Comparison of ENCODE assay signal across 9 cellular contexts in the genomic region with DNA sequence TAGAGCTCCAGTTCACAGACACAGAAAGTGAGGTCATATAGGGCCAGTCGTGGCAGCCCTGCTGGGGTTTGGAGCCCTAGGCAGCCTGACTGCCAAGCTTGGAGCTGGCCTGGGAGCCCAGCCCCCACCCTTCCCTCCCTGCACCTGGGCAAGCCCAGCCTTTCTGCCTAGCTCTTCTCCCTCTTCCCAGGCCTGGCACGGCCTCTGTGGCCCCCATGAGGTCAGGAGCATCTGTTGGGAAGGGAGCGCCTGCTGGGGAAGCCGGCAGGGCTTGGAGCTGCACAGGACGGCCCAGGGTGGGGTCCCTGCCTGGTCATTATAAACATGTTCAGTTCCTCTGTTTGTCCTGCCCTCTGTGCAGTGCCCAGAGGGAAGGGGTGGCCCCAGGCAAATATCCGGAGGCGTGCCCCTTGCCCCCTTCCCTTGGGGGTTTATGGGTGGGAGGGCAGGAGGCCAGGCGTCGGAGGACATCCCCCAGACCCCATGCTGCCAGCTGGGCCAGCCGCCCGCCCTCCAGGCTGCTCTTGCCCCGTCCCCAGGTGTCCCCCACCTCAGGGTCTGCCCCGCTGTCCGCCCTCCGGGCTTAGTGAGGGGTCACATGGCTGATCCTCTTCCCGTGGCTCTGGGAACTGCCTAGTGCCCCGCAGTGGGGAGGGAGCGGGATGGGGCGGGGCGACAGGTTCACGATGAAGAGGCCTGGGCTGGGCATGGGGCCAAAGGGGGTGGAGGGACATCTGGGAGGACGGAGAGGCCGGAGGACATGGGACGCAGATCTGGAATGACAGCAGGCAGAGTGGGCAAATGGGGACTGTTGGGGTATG. TPM values are rescaled to one million over a fixed set of nuclear protein-coding genes. Genes with fewer than 3 reads are reported as not detected.
DNase-seq lines count a peak whose midpoint lies in the region; ATAC-seq and TF ChIP-seq lines count a peak whose summit lies in the region.
"Had no signal": no experiment of that assay in that cellular context is flagged by ENCODE, and none has a peak within 500 bp of the region (broad histone marks: within the 10 kb centered on the region; RNA-seq: fewer than 3 reads in every experiment).

No MANE protein-coding gene starts in this region.

- no peak overlapping the region for H3K4me3 ChIP-seq in GM23338

- no peaks in the 10 kb centered on the region for H3F3A ChIP-seq in GM23338 (replicated peaks; ENCODE audit: low read depth)

- H3K27me3 Mint-ChIP-seq in GM23338 (ENCODE audit: insufficient read depth, low read depth, poor library complexity) = peaks cover 9% of the 10 kb centered on the region
- no peaks in the 10 kb centered on the region for H3K27me3 Mint-ChIP-seq in progenitor cell of endocrine pancreas

- H2AFZ ChIP-seq in GM23338 = no peak overlapping the region

- no peak for DNase-seq in GM23338 (ENCODE audit: low spot score)
- peak; percentile 49 to 76 for DNase-seq in SHP77 (lab: John Stamatoyannopoulos, UW)
- DNase-seq in left cardiac atrium = peak; percentile 87
- DNase-seq in progenitor cell of endocrine pancreas (ENCODE audit: low spot score, unreplicated experiment) = no peak
- DNase-seq in stimulated activated CD4-positive, alpha-beta T cell treated with anti-CD3 and anti-CD28 coated beads, Interleukin-4, amount 100 ng/mL, for 4 hours = no peak
- DNase-seq in KG1 (lab: John Stamatoyannopoulos, UW) = no peak
- no peak for DNase-seq in NCI-H1105 (lab: John Stamatoyannopoulos, UW)
- DNase-seq: EL had no signal

- no peaks in the 10 kb centered on the region for H3K36me3 ChIP-seq in GM23338 (ENCODE audit: insufficient read depth)

- H3K79me2 ChIP-seq in GM23338 (replicated peaks; ENCODE audit: insufficient read depth) = peaks cover 15% of the 10 kb centered on the region

- ATAC-seq in GM23338 = peak; percentile 51
- ATAC-seq in left cardiac atrium = peak; percentile 54 to 74
- no peak for ATAC-seq in GM18502 (IDR thresholded peaks at IDR 0.05; ENCODE audit: poor library complexity, unreplicated experiment)

- peaks cover 12% of the 10 kb centered on the region for H4K20me1 ChIP-seq in GM23338 (replicated peaks; ENCODE audit: insufficient read depth)

- no peak overlapping the region for H3K4me3 Mint-ChIP-seq in GM23338
- H3K4me3 Mint-ChIP-seq in progenitor cell of endocrine pancreas (ENCODE audit: low read depth) = no peak overlapping the region

- H3K36me3 Mint-ChIP-seq in GM23338 (ENCODE audit: low read depth) (peaks cover 5% of the 10 kb centered on the region; the same call in 1 of the 3 replicates), progenitor cell of endocrine pancreas (ENCODE audit: insufficient read depth) (peaks cover 4% of the 10 kb centered on the region)

- no peak overlapping the region for H3K4me2 ChIP-seq in GM23338

- no peaks in the 10 kb centered on the region for H3K9me2 ChIP-seq in GM23338 (ENCODE audit: insufficient read depth)

- no peak overlapping the region for H3K27ac ChIP-seq in GM23338 (ENCODE audit: low read depth)

- H3K4me1 Mint-ChIP-seq in GM23338 = peaks cover 26% of the 10 kb centered on the region
- peaks cover 17% of the 10 kb centered on the region for H3K4me1 Mint-ChIP-seq in progenitor cell of endocrine pancreas (ENCODE audit: low read depth)

- H3K27ac Mint-ChIP-seq in GM23338 (peak overlapping the region; percentile 70; the same call in 1 of the 2 replicates), progenitor cell of endocrine pancreas (peak overlapping the region; percentile 91)

- intact Hi-C loops in left cardiac atrium (cut with DNase I) = no loop called here

- H3K9me3 Mint-ChIP-seq in GM23338 (no peaks in the 10 kb centered on the region), progenitor cell of endocrine pancreas (ENCODE audit: low read depth) (no peaks in the 10 kb centered on the region)

- peaks cover 12% of the 10 kb centered on the region; the same call in 1 of the 2 replicates for H3K4me1 ChIP-seq in GM23338 (ENCODE audit: insufficient read depth)

- TF ChIP-seq CTCF in GM23338 (conservative IDR thresholded peaks at IDR 0.05; ENCODE audit: low read depth in 2 of 2) (no peak), progenitor cell of endocrine pancreas (IDR thresholded peaks at IDR 0.05; ENCODE audit: unreplicated experiment) (no peak)

- H3K27me3 ChIP-seq in GM23338 (ENCODE audit: insufficient read depth) = no peaks in the 10 kb centered on the region

TF ChIP-seq in GM23338, 12 proteins besides CTCF, POLR2A, EP300 and RAD21 (continues in another document):
- no peak for TF ChIP-seq POLR2AphosphoS5 (IDR thresholded peaks at IDR 0.05; ENCODE audit: low read depth)
- TF ChIP-seq EZH2phosphoT487 (IDR thresholded peaks at IDR 0.05; ENCODE audit: unreplicated experiment) = no peak
- no peak for TF ChIP-seq STAT1 (IDR thresholded peaks at IDR 0.05; ENCODE audit: unreplicated experiment)
- TF ChIP-seq CREB1 (CRISPR knock-in tag; IDR thresholded peaks at IDR 0.05; ENCODE audit: low read depth) = no peak
- TF ChIP-seq, protein P1, sequence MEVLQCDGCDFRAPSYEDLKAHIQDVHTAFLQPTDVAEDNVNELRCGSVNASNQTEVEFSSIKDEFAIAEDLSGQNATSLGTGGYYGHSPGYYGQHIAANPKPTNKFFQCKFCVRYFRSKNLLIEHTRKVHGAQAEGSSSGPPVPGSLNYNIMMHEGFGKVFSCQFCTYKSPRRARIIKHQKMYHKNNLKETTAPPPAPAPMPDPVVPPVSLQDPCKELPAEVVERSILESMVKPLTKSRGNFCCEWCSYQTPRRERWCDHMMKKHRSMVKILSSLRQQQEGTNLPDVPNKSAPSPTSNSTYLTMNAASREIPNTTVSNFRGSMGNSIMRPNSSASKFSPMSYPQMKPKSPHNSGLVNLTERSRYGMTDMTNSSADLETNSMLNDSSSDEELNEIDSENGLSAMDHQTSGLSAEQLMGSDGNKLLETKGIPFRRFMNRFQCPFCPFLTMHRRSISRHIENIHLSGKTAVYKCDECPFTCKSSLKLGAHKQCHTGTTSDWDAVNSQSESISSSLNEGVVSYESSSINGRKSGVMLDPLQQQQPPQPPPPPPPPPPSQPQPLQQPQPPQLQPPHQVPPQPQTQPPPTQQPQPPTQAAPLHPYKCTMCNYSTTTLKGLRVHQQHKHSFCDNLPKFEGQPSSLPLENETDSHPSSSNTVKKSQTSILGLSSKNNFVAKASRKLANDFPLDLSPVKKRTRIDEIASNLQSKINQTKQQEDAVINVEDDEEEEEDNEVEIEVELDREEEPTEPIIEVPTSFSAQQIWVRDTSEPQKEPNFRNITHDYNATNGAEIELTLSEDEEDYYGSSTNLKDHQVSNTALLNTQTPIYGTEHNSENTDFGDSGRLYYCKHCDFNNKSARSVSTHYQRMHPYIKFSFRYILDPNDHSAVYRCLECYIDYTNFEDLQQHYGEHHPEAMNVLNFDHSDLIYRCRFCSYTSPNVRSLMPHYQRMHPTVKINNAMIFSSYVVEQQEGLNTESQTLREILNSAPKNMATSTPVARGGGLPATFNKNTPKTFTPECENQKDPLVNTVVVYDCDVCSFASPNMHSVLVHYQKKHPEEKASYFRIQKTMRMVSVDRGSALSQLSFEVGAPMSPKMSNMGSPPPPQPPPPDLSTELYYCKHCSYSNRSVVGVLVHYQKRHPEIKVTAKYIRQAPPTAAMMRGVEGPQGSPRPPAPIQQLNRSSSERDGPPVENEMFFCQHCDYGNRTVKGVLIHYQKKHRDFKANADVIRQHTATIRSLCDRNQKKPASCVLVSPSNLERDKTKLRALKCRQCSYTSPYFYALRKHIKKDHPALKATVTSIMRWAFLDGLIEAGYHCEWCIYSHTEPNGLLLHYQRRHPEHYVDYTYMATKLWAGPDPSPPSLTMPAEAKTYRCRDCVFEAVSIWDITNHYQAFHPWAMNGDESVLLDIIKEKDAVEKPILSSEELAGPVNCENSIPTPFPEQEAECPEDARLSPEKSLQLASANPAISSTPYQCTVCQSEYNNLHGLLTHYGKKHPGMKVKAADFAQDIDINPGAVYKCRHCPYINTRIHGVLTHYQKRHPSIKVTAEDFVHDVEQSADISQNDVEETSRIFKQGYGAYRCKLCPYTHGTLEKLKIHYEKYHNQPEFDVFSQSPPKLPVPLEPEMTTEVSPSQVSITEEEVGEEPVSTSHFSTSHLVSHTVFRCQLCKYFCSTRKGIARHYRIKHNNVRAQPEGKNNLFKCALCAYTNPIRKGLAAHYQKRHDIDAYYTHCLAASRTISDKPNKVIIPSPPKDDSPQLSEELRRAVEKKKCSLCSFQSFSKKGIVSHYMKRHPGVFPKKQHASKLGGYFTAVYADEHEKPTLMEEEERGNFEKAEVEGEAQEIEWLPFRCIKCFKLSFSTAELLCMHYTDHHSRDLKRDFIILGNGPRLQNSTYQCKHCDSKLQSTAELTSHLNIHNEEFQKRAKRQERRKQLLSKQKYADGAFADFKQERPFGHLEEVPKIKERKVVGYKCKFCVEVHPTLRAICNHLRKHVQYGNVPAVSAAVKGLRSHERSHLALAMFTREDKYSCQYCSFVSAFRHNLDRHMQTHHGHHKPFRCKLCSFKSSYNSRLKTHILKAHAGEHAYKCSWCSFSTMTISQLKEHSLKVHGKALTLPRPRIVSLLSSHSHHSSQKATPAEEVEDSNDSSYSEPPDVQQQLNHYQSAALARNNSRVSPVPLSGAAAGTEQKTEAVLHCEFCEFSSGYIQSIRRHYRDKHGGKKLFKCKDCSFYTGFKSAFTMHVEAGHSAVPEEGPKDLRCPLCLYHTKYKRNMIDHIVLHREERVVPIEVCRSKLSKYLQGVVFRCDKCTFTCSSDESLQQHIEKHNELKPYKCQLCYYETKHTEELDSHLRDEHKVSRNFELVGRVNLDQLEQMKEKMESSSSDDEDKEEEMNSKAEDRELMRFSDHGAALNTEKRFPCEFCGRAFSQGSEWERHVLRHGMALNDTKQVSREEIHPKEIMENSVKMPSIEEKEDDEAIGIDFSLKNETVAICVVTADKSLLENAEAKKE (CRISPR knock-in tag; IDR thresholded peaks at IDR 0.05) = no peak
- no peak for TF ChIP-seq EZH2 (IDR thresholded peaks at IDR 0.05; ENCODE audit: low read depth, unreplicated experiment)
- TF ChIP-seq ZNF114 (CRISPR knock-in tag; IDR thresholded peaks at IDR 0.05) = no peak

RNA-seq across cellular contexts. Expression of gene NCCRP1, which starts 30.0 kb away (rescaled TPM):
- total RNA-seq in GM23338 (2014; rRNA removed; shearing (Covaris generic)) = 3.8 and 6.2 TPM in 2 replicates
- polyA plus RNA-seq in GM23338 (2016; fragmentation: Nextera tagmentation; extraction: Ambion mirVana) = 2.8 and 3.6 TPM in 2 replicates
- total RNA-seq in left cardiac atrium = not detected
- total RNA-seq in progenitor cell of endocrine pancreas = 0.89 and 0.93 TPM in 2 replicates

RNA-seq across cellular contexts. Expression of gene SYCN, which starts 37.3 kb away (rescaled TPM):
- total RNA-seq in GM23338 (2014; rRNA removed; shearing (Covaris generic)) = not detected in 2 replicates
- not detected in 2 replicates for polyA plus RNA-seq in GM23338 (2016; fragmentation: Nextera tagmentation; extraction: Ambion mirVana)
- not detected for total RNA-seq in left cardiac atrium
- not detected in 2 replicates for total RNA-seq in progenitor cell of endocrine pancreas

RNA-seq across cellular contexts. Expression of gene PAK4, which starts 41.2 kb away (rescaled TPM):
- 31.7 and 35.4 TPM in 2 replicates for total RNA-seq in GM23338 (2014; rRNA removed; shearing (Covaris generic))
- 28.3 and 28.7 TPM in 2 replicates for polyA plus RNA-seq in GM23338 (2016; fragmentation: Nextera tagmentation; extraction: Ambion mirVana)
- total RNA-seq in left cardiac atrium (10 to 100 TPM; 15.8 to 17.2 TPM), progenitor cell of endocrine pancreas (73.9 and 75.8 TPM in 2 replicates)

Comparison
In these comparisons a context has a peak if more than half of its experiments do, and no peak if none do; other contexts are left out.
1. DNase-seq: peak in SHP77 (2 of 2) and left cardiac atrium (single experiment); none in GM23338 (single experiment), progenitor cell of endocrine pancreas (single experiment), stimulated activated CD4-positive, alpha-beta T cell treated with anti-CD3 and anti-CD28 coated beads, Interleukin-4, amount 100 ng/mL, for 4 hours (0 of 2), KG1 (single experiment) and NCI-H1105 (single experiment).